15 cellular contexts compared by ENCODE assay signal in genomic region chr15:70479056-70479455, GRCh38.
A peak's percentile ranks its signal among the peaks of the same experiment; 100 is the strongest.
DNase-seq lines count a peak whose midpoint lies in the region; ATAC-seq, FAIRE-seq and TF ChIP-seq lines count a peak whose summit lies in the region.
"Had no signal": no experiment of that assay in that cellular context is flagged by ENCODE, and none has a peak within 500 bp of the region (broad histone marks: within the 10 kb centered on the region; RNA-seq: fewer than 3 reads in every experiment).

No MANE protein-coding gene starts in this region.

- WGBS in GM12878 (ENCODE audit: insufficient coverage, insufficient replicate concordance, low lambda C conversion rate, missing lambda C conversion rate): 58% methylated on average over 8 of the region's 8 CpGs
- 55 to 72% (median 64%) methylated on average over 8 of the region's 8 CpGs for WGBS in spleen, 5 donors

- CTCF ChIA-PET in GM12878 (lab: Yijun Ruan, JAX): interaction anchor here (1.1 to 6.0 kb wide), 2 partner anchors 12 to 1001 kb away, joined by 3 to 31 read pairs; no protein-coding TSS in a partner anchor

- BruUV-seq in GM12878 (replicated peaks; lab: Mats Ljungman, UMichigan): no TSS peak

- no peaks in the 10 kb centered on the region for H3K79me2 ChIP-seq in KMS-11 (ENCODE audit: insufficient read depth, low read depth)
- H3K79me2 ChIP-seq in GM12878 (ENCODE audit: control insufficient read depth, insufficient read depth, low read length): no peaks in the 10 kb centered on the region

- no peaks in the 10 kb centered on the region for H4K20me1 ChIP-seq in KMS-11 (ENCODE audit: insufficient read depth)
- H4K20me1 ChIP-seq in GM12878 (ENCODE audit: control insufficient read depth, insufficient read depth): no peaks in the 10 kb centered on the region

- no peaks in the 10 kb centered on the region for H3K36me3 ChIP-seq in KMS-11 (ENCODE audit: insufficient read depth)
- H3K36me3 ChIP-seq in GM12878 (ENCODE audit: control insufficient read depth in 2 of 2, insufficient read depth in 2 of 2, low read length in 1 of 2): no peaks in the 10 kb centered on the region
- H3K36me3 ChIP-seq in spleen: no peaks in the 10 kb centered on the region
- H3K36me3 ChIP-seq: left ventricle myocardium inferior, Peyer's patch, suprapubic skin had no signal

- RAD21 ChIA-PET in GM12878 (lab: Charles Lee; ENCODE audit: unreplicated experiment): interaction anchor here (1.6 kb wide), 1 partner anchor 9 kb away, joined by 4 read pairs; no protein-coding TSS in a partner anchor

- no peak for TF ChIP-seq POLR2A in GM12878 (IDR thresholded peaks at IDR 0.05; ENCODE audit: low read depth, low read length)
- no peak for TF ChIP-seq POLR2A in spleen (IDR thresholded peaks at IDR 0.05)

- H3K4me1 ChIP-seq in KMS-11 (ENCODE audit: low read depth, poor library complexity, severe bottlenecking) (peaks cover 87% of the 10 kb centered on the region), GM12878 (ENCODE audit: control insufficient read depth, insufficient read depth, low read length) (peaks cover 44% of the 10 kb centered on the region), spleen (peaks cover 3 to 84% (median 50%) of the 10 kb centered on the region in 6 donors)

- ATAC-seq in GM12878 (no peak), HG03442 (IDR thresholded peaks at IDR 0.05; ENCODE audit: unreplicated experiment) (no peak), GM21825 (IDR thresholded peaks at IDR 0.05; ENCODE audit: unreplicated experiment) (no peak)
- ATAC-seq: WTC11 had no signal

- DNase-seq in activated effector memory CD4-positive, alpha-beta T cell treated with anti-CD3 and anti-CD28 coated beads, Interleukin-2, amount 50 U/mL, for 16 hours: peak; percentile 50
- no peak for DNase-seq in activated effector memory CD4-positive, alpha-beta T cell treated with Interleukin-2 at 50 U/mL for 16 hours
- DNase-seq in GM12878 (ENCODE audit: low read depth, low spot score) (no peak), spleen (peak; percentile 76), cerebellar cortex (ENCODE audit: low spot score) (no peak)
- DNase-seq: foreskin fibroblast, NCI-H187 treated with DMSO at 0.1 percent for 48 hours, SW 1271 had no signal

- intact Hi-C loops in GM12878 (cut with micrococcal nuclease; ENCODE audit: unreplicated experiment) (no loop called here), spleen (cut with DNase I; ENCODE audit: low total_unique reads) (no loop called here)

- peak overlapping the region; percentile 8; the same call in 1 of the 2 replicates for H2AFZ ChIP-seq in KMS-11 (ENCODE audit: low read depth)
- H2AFZ ChIP-seq in GM12878 (ENCODE audit: control insufficient read depth, low read depth, low read length): peak overlapping the region; percentile 64; the same call in 1 of the 2 replicates

- TF ChIP-seq RAD21 in GM12878 (IDR thresholded peaks at IDR 0.05; ENCODE audit: insufficient read depth, low read depth, low read length): no peak

- TF ChIP-seq CTCF in KMS-11 (conservative IDR thresholded peaks at IDR 0.05; ENCODE audit: low read depth, low read length) (no peak), GM12878 (IDR thresholded peaks at IDR 0.05 in 2 of 3, conservative IDR thresholded peaks at IDR 0.05 in 1 of 3; ENCODE audit: control insufficient read depth in 2 of 3, extremely low read depth in 1 of 3, insufficient read depth in 1 of 3, low read depth in 3 of 3, low read length in 3 of 3) (no peak), spleen (IDR thresholded peaks at IDR 0.05 in 8 of 11, conservative IDR thresholded peaks at IDR 0.05 in 3 of 11) (no peak)

- H3K4me2 ChIP-seq in KMS-11 (peak overlapping the region; percentile 91), GM12878 (ENCODE audit: control insufficient read depth, insufficient read depth) (peak overlapping the region; percentile 86)

- H3K4me3 ChIP-seq in KMS-11 (IDR thresholded peaks at IDR 0.05; ENCODE audit: insufficient read depth, low read depth, low read length) (no peak overlapping the region), GM12878 (no peak overlapping the region), spleen (no peak overlapping the region)
- H3K4me3 ChIP-seq: left ventricle myocardium inferior, Peyer's patch, suprapubic skin had no signal

- TF ChIP-seq EP300 in GM12878 (IDR thresholded peaks at IDR 0.05; ENCODE audit: borderline replicate concordance in 1 of 2, control insufficient read depth in 1 of 2, low read depth in 2 of 2, low read length in 2 of 2): no peak

- H3K27me3 ChIP-seq in KMS-11 (ENCODE audit: insufficient read depth, low read depth) (no peaks in the 10 kb centered on the region), GM12878 (replicated peaks in 1 of 2; ENCODE audit: control insufficient read depth in 2 of 2, insufficient read depth in 2 of 2, low read length in 1 of 2) (no peaks in the 10 kb centered on the region; a peak in 1 of 4 replicates), spleen (replicated peaks in 1 of 7) (peaks cover 0 to 31% (median 0%) of the 10 kb centered on the region in 7 donors)
- H3K27me3 ChIP-seq: Peyer's patch, suprapubic skin had no signal

- SMC1A ChIA-PET in GM12878 (lab: Charles Lee; ENCODE audit: uncharacterized antibody, unreplicated experiment): no interaction called here

- H3K9ac ChIP-seq in KMS-11 (peak overlapping the region; percentile 74; the same call in 1 of the 2 replicates), GM12878 (ENCODE audit: control insufficient read depth, insufficient read depth, low read length) (no peak overlapping the region)

- H3K9me3 ChIP-seq in GM12878 (replicated peaks; ENCODE audit: control insufficient read depth, insufficient read depth, low read length) (no peaks in the 10 kb centered on the region; the same call in 2 of the 3 replicates), spleen (no peaks in the 10 kb centered on the region)
- H3K9me3 ChIP-seq: left ventricle myocardium inferior, Peyer's patch, suprapubic skin had no signal

- no peak for FAIRE-seq in GM12878 (lab: Jason Lieb, UNC)

- POLR2A ChIA-PET in GM12878 (lab: Charles Lee): no interaction called here

- in situ Hi-C loops in GM12878 (cut with MboI): no loop called here

- H3K27ac ChIP-seq in KMS-11 (peak overlapping the region; percentile 95), GM12878 (ENCODE audit: control insufficient read depth, insufficient read depth) (peak overlapping the region; percentile 74), spleen (peak overlapping the region in 5 of 8 donors; percentile 33 to 60 (median 46))
- H3K27ac ChIP-seq: left ventricle myocardium inferior, suprapubic skin had no signal

TF ChIP-seq in GM12878, 131 proteins besides CTCF, POLR2A, EP300 and RAD21:
- TF ChIP-seq NFIC (IDR thresholded peaks at IDR 0.05; ENCODE audit: low read depth, low read length) (no peak), SMAD1 (IDR thresholded peaks at IDR 0.05; ENCODE audit: low read depth, partially characterized antibody) (no peak), BHLHE40 (IDR thresholded peaks at IDR 0.05; ENCODE audit: borderline replicate concordance in 1 of 2, low read depth in 2 of 2, low read length in 1 of 2) (no peak), RCOR1 (conservative IDR thresholded peaks at IDR 0.05; ENCODE audit: low read depth, low read length) (no peak)

Comparison
In these comparisons a context has a peak if more than half of its experiments do, and no peak if none do; other contexts are left out.
1. DNase-seq: peak in activated effector memory CD4-positive, alpha-beta T cell treated with anti-CD3 and anti-CD28 coated beads, Interleukin-2, amount 50 U/mL, for 16 hours (single experiment) and spleen (single experiment); none in activated effector memory CD4-positive, alpha-beta T cell treated with Interleukin-2 at 50 U/mL for 16 hours (single experiment), GM12878 (single experiment) and cerebellar cortex (single experiment).
2. Peak in every context shown above with its lines, with median percentiles within 50 percentile points of each other: H3K27ac ChIP-seq.